ENCODE assay signal across 27 cellular contexts in genomic region chr1:197448390-197448789, GRCh38.
"Had no signal": no experiment of that assay in that cellular context is flagged by ENCODE, and none has a peak within 500 bp of the region (broad histone marks: within the 10 kb centered on the region; RNA-seq: fewer than 3 reads in every experiment).

No MANE protein-coding gene starts in this region.

- H3K36me3 Mint-ChIP-seq: naive thymus-derived CD8-positive, alpha-beta T cell had no signal

- H3K4me3 ChIP-seq: colonic mucosa, esophagus muscularis mucosa, gastroesophageal sphincter, heart left ventricle, hepatocyte, left lung, right lobe of liver, stomach, thyroid gland, vagina had no signal

- H3K27ac Mint-ChIP-seq: dendritic cell treated with granulocyte-macrophage colony-stimulating factor and Interleukin-4, amounts not matched to agents 40 ng/mL and 50 ng/mL, for 4 days; endodermal cell had no signal

- H3K9me3 Mint-ChIP-seq: dendritic cell treated with granulocyte-macrophage colony-stimulating factor and Interleukin-4, amounts not matched to agents 40 ng/mL and 50 ng/mL, for 4 days; endodermal cell; naive thymus-derived CD8-positive, alpha-beta T cell had no signal

- H3K4me3 Mint-ChIP-seq: dendritic cell treated with granulocyte-macrophage colony-stimulating factor and Interleukin-4, amounts not matched to agents 40 ng/mL and 50 ng/mL, for 4 days; endodermal cell; naive thymus-derived CD8-positive, alpha-beta T cell had no signal

- H3K9me3 ChIP-seq: colonic mucosa, esophagus muscularis mucosa, gastroesophageal sphincter, heart left ventricle, left lung, neutrophil, right lobe of liver, stomach, thyroid gland, vagina had no signal

- H3K27me3 ChIP-seq: colonic mucosa, esophagus muscularis mucosa, foreskin keratinocyte, gastroesophageal sphincter, heart left ventricle, hepatocyte, left lung, neutrophil, right lobe of liver, stomach, thyroid gland, vagina had no signal

- H2AFZ ChIP-seq: hepatocyte, parathyroid adenoma had no signal

- ATAC-seq: foreskin keratinocyte; gastroesophageal sphincter; heart left ventricle; left lung; naive thymus-derived CD8-positive, alpha-beta T cell; right lobe of liver had no signal

- H3K27me3 Mint-ChIP-seq: dendritic cell treated with granulocyte-macrophage colony-stimulating factor and Interleukin-4, amounts not matched to agents 40 ng/mL and 50 ng/mL, for 4 days; progenitor cell of endocrine pancreas had no signal

- DNase-seq: colonic mucosa; effector CD8-positive, alpha-beta T cell; endodermal cell; foreskin keratinocyte; heart left ventricle; kidney; left lung; mesenchymal stem cell; naive thymus-derived CD8-positive, alpha-beta T cell; right lobe of liver; small intestine; stimulated activated CD4-positive, alpha-beta T cell treated with anti-CD3 and anti-CD28 coated beads, Interleukin-1b, Interleukin-23, amount 100 ng/mL, for 48 hours; stimulated activated CD4-positive, alpha-beta T cell treated with anti-CD3 and anti-CD28 coated beads, Interleukin-4, amount 100 ng/mL, for 1 hour; stimulated activated CD8-positive, alpha-beta memory T cell treated with anti-CD3 and anti-CD28 coated beads, Interleukin-4, amount 100 ng/mL, for 48 hours; stimulated activated naive CD4-positive, alpha-beta T cell; stomach; thyroid gland; trophoblast cell had no signal

- H3K4me2 ChIP-seq: hepatocyte had no signal

- H3K4me1 ChIP-seq: colonic mucosa, foreskin keratinocyte, gastroesophageal sphincter, heart left ventricle, left lung, parathyroid adenoma, right lobe of liver, stomach, vagina had no signal

- H3K27ac ChIP-seq: colonic mucosa, epithelial cell of prostate, esophagus muscularis mucosa, foreskin keratinocyte, gastroesophageal sphincter, heart left ventricle, hepatocyte, left lung, neutrophil, parathyroid adenoma, right lobe of liver, stomach, thyroid gland, vagina had no signal

- H3K79me2 ChIP-seq: hepatocyte, parathyroid adenoma had no signal

- H3K9ac ChIP-seq: parathyroid adenoma had no signal

- H3K36me3 ChIP-seq: colonic mucosa, esophagus muscularis mucosa, gastroesophageal sphincter, heart left ventricle, left lung, neutrophil, right lobe of liver, stomach, thyroid gland, vagina had no signal
